Comparison of ENCODE assay signal across 10 cellular contexts in genomic region chr6:160919713-160920112, GRCh38.
DNase-seq lines count a peak whose midpoint lies in the region; ATAC-seq and TF ChIP-seq lines count a peak whose summit lies in the region.
"Had no signal": no experiment of that assay in that cellular context is flagged by ENCODE, and none has a peak within 500 bp of the region (broad histone marks: within the 10 kb centered on the region; RNA-seq: fewer than 3 reads in every experiment).

No MANE protein-coding gene starts in this region.

- no peak overlapping the region for H3K27ac Mint-ChIP-seq in stimulated activated memory B cell treated with anti-CD40 and anti-IgM and Interleukin-4, amounts not matched to agents 10 μg/mL and 1 μg/mL and 100 μg/mL, for 72 hours
- H3K27ac Mint-ChIP-seq: activated B cell treated with CpG ODN at 0.5 μM for 24 hours; activated naive CD4-positive, alpha-beta T cell treated with anti-CD3 and anti-CD28 coated beads, Interleukin-2, amount 50 U/mL, for 24 hours had no signal

- peaks cover 9% of the 10 kb centered on the region for H3K27me3 Mint-ChIP-seq in stimulated activated memory B cell treated with anti-CD40 and anti-IgM and Interleukin-4, amounts not matched to agents 10 μg/mL and 1 μg/mL and 100 μg/mL, for 72 hours

- peak overlapping the region; percentile 45; the same call in 1 of the 2 replicates for H2AFZ ChIP-seq in OCI-LY3 (ENCODE audit: low read depth, low read length)

- H3K79me2 ChIP-seq in OCI-LY3 (ENCODE audit: low read length) = no peaks in the 10 kb centered on the region

- H3K27ac ChIP-seq in OCI-LY3 (ENCODE audit: low read length) = peak overlapping the region; percentile 26; the same call in 1 of the 2 replicates
- peak overlapping the region in 3 of 4 donors; percentile 45 to 75 (median 72) for H3K27ac ChIP-seq in esophagus squamous epithelium
- H3K27ac ChIP-seq in uterus = no peak overlapping the region

- DNase-seq in esophagus squamous epithelium (lab: John Stamatoyannopoulos, UW) (no peak), renal cortical epithelial cell (ENCODE audit: low read depth) (peak; percentile 88), uterus (no peak)
- DNase-seq in stimulated activated CD4-positive, alpha-beta T cell treated with anti-CD3 and anti-CD28 coated beads, Interleukin-1b, Interleukin-23, amount 100 ng/mL, for 48 hours = no peak
- DNase-seq: activated B cell treated with CpG ODN at 0.5 μM for 24 hours had no signal

- intact Hi-C loops in esophagus squamous epithelium (cut with DNase I) = loop anchor here (10.0 kb wide), 1 partner anchor 185 kb away; no protein-coding TSS in a partner anchor
- intact Hi-C loops in uterus (cut with DNase I; ENCODE audit: low total_unique reads) = loop anchor here (10.0 kb wide), 1 partner anchor 455 kb away; no protein-coding TSS in a partner anchor

- no peaks in the 10 kb centered on the region for H3K27me3 ChIP-seq in OCI-LY3 (ENCODE audit: low read depth, low read length)
- no peaks in the 10 kb centered on the region for H3K27me3 ChIP-seq in esophagus squamous epithelium
- H3K27me3 ChIP-seq in uterus = no peaks in the 10 kb centered on the region

- H3K36me3 Mint-ChIP-seq in stimulated activated memory B cell treated with anti-CD40 and anti-IgM and Interleukin-4, amounts not matched to agents 10 μg/mL and 1 μg/mL and 100 μg/mL, for 72 hours = no peaks in the 10 kb centered on the region
- H3K36me3 Mint-ChIP-seq: activated naive CD4-positive, alpha-beta T cell treated with anti-CD3 and anti-CD28 coated beads, Interleukin-2, amount 50 U/mL, for 24 hours had no signal

- no peaks in the 10 kb centered on the region for H3K9me3 Mint-ChIP-seq in stimulated activated memory B cell treated with anti-CD40 and anti-IgM and Interleukin-4, amounts not matched to agents 10 μg/mL and 1 μg/mL and 100 μg/mL, for 72 hours
- H3K9me3 Mint-ChIP-seq: activated B cell treated with CpG ODN at 0.5 μM for 24 hours; activated naive CD4-positive, alpha-beta T cell treated with anti-CD3 and anti-CD28 coated beads, Interleukin-2, amount 50 U/mL, for 24 hours had no signal

- H3K4me1 ChIP-seq in OCI-LY3 (ENCODE audit: low read length) (peaks cover 23% of the 10 kb centered on the region), esophagus squamous epithelium (peaks cover 0 to 29% (median 0%) of the 10 kb centered on the region in 3 donors), uterus (no peaks in the 10 kb centered on the region)

- H3K4me3 ChIP-seq in OCI-LY3 (ENCODE audit: low read length) (no peak overlapping the region), esophagus squamous epithelium (no peak overlapping the region), uterus (no peak overlapping the region)

- H3K4me1 Mint-ChIP-seq in stimulated activated memory B cell treated with anti-CD40 and anti-IgM and Interleukin-4, amounts not matched to agents 10 μg/mL and 1 μg/mL and 100 μg/mL, for 72 hours = no peaks in the 10 kb centered on the region
- H3K4me1 Mint-ChIP-seq: activated B cell treated with CpG ODN at 0.5 μM for 24 hours; activated naive CD4-positive, alpha-beta T cell treated with anti-CD3 and anti-CD28 coated beads, Interleukin-2, amount 50 U/mL, for 24 hours had no signal

- ATAC-seq in GM18858 (IDR thresholded peaks at IDR 0.05; ENCODE audit: unreplicated experiment) (peak; percentile 40), GM18519 (IDR thresholded peaks at IDR 0.05; ENCODE audit: low FRiP score, unreplicated experiment) (no peak)
- ATAC-seq in stimulated activated memory B cell treated with anti-CD40 and anti-IgM and Interleukin-4, amounts not matched to agents 10 μg/mL and 1 μg/mL and 100 μg/mL, for 72 hours = no peak

- H4K20me1 ChIP-seq in OCI-LY3 (ENCODE audit: insufficient read depth, low read length) = no peaks in the 10 kb centered on the region

- TF ChIP-seq POLR2A in esophagus squamous epithelium (IDR thresholded peaks at IDR 0.05) (no peak), uterus (IDR thresholded peaks at IDR 0.05) (no peak)

- H3K4me3 Mint-ChIP-seq in stimulated activated memory B cell treated with anti-CD40 and anti-IgM and Interleukin-4, amounts not matched to agents 10 μg/mL and 1 μg/mL and 100 μg/mL, for 72 hours = no peak overlapping the region
- H3K4me3 Mint-ChIP-seq: activated B cell treated with CpG ODN at 0.5 μM for 24 hours; activated naive CD4-positive, alpha-beta T cell treated with anti-CD3 and anti-CD28 coated beads, Interleukin-2, amount 50 U/mL, for 24 hours had no signal

- H3K36me3 ChIP-seq in OCI-LY3 (replicated peaks; ENCODE audit: low read depth, low read length) (no peaks in the 10 kb centered on the region), esophagus squamous epithelium (no peaks in the 10 kb centered on the region), uterus (no peaks in the 10 kb centered on the region)

- TF ChIP-seq CTCF in OCI-LY3 (IDR thresholded peaks at IDR 0.05; ENCODE audit: low read depth, low read length) (no peak), esophagus squamous epithelium (IDR thresholded peaks at IDR 0.05) (no peak), uterus (IDR thresholded peaks at IDR 0.05) (no peak)

- no peaks in the 10 kb centered on the region for H3K9me3 ChIP-seq in OCI-LY3 (ENCODE audit: insufficient read depth, low read length)
- no peaks in the 10 kb centered on the region for H3K9me3 ChIP-seq in esophagus squamous epithelium
- no peaks in the 10 kb centered on the region for H3K9me3 ChIP-seq in uterus

- peak overlapping the region; percentile 33 for H3K4me2 ChIP-seq in OCI-LY3 (ENCODE audit: low read length)

- no peak overlapping the region for H3K9ac ChIP-seq in OCI-LY3 (ENCODE audit: low read length)

Comparison
In these comparisons a context has a peak if more than half of its experiments do, and no peak if none do; other contexts are left out.
1. H3K27ac ChIP-seq: peak in OCI-LY3 (single experiment) and esophagus squamous epithelium (3 of 4); none in uterus (0 of 2).